In genomic region chr11:76769645-76770586, GRCh38 we compare ENCODE assay signal across 9 cellular contexts. TPM values are rescaled to one million over a fixed set of nuclear protein-coding genes. Genes with fewer than 3 reads are reported as not detected.
DNase-seq lines count a peak whose midpoint lies in the region; ATAC-seq, FAIRE-seq and TF ChIP-seq lines count a peak whose summit lies in the region.
"Had no signal": no experiment of that assay in that cellular context is flagged by ENCODE, and none has a peak within 500 bp of the region (broad histone marks: within the 10 kb centered on the region; RNA-seq: fewer than 3 reads in every experiment).

No MANE protein-coding gene starts in this region.

- no peaks in the 10 kb centered on the region for H3K79me1 ChIP-seq in H1 (ENCODE audit: low read depth, low read length)

- TF ChIP-seq CTCF in H1 (IDR thresholded peaks at IDR 0.05; ENCODE audit: control extremely low read depth in 1 of 3, insufficient read depth in 1 of 3, low read depth in 1 of 3, low read length in 3 of 3) (no peak), osteoblast (IDR thresholded peaks at IDR 0.05; ENCODE audit: extremely low read depth, low read depth, low read length) (no peak)

- 0 out of 2 replicates have a peak overlapping the region, but pooled peaks have one; percentile 11 for H2AK5ac ChIP-seq in H1 (ENCODE audit: low read depth, low read length)

- peaks cover 63% of the 10 kb centered on the region for H3K4me1 ChIP-seq in BLaER1
- H3K4me1 ChIP-seq in H1 (replicated peaks in 1 of 4; ENCODE audit: control insufficient read depth in 3 of 4, insufficient read depth in 4 of 4, low read length in 3 of 4) = peaks cover 6 to 28% (median 19%) of the 10 kb centered on the region in 4 experiments
- peaks cover 46% of the 10 kb centered on the region for H3K4me1 ChIP-seq in osteoblast (ENCODE audit: insufficient read depth, low read length)

- peak overlapping the region; percentile 92; the same call in 1 of the 2 replicates for H3K4me2 ChIP-seq in BLaER1
- H3K4me2 ChIP-seq in H1 (ENCODE audit: insufficient read depth in 1 of 2, low read depth in 2 of 2, low read length in 2 of 2) = no peak overlapping the region; a peak in 1 of 4 replicates
- peak overlapping the region; percentile 59 for H3K4me2 ChIP-seq in osteoblast (ENCODE audit: insufficient read depth, low read length)

- DNase-seq in NCI-H226 (peak; percentile 77), H1 (ENCODE audit: low read depth in 1 of 2, low spot score in 2 of 2) (no peak), osteoblast (ENCODE audit: insufficient read length, low spot score, missing footprints) (no peak), NCI-H1417 (lab: John Stamatoyannopoulos, UW) (no peak)
- DNase-seq in activated T-cell treated with anti-CD3 and anti-CD28 coated beads, Interleukin-2, amount 50 U/mL, for 4 hours = no peak
- DNase-seq: NCI-H1436 treated with DMSO at 0.1 percent for 48 hours had no signal

- TF ChIP-seq POLR2A in H1 (IDR thresholded peaks at IDR 0.05; ENCODE audit: control extremely low read depth in 1 of 2, low read depth in 2 of 2, low read length in 2 of 2) = no peak

- H3K18ac ChIP-seq in H1 (ENCODE audit: extremely low read depth, low read length) = 0 out of 2 replicates have a peak overlapping the region, but pooled peaks have one; percentile 35

- 0 out of 2 replicates have a peak overlapping the region, but pooled peaks have one; percentile 89 for H2BK15ac ChIP-seq in H1 (ENCODE audit: low read length)

- H3K23me2 ChIP-seq in H1 (ENCODE audit: low read depth, low read length) = no peaks in the 10 kb centered on the region

- H2BK20ac ChIP-seq in H1 (ENCODE audit: low read length) = peak overlapping the region; percentile 63

- H3K4me3 ChIP-seq in BLaER1 = no peak overlapping the region
- H3K4me3 ChIP-seq in H1 (ENCODE audit: extremely low read depth in 1 of 4, insufficient read depth in 2 of 4, low read depth in 3 of 4, low read length in 4 of 4) = no peak overlapping the region
- no peak overlapping the region for H3K4me3 ChIP-seq in osteoblast (ENCODE audit: insufficient read depth, low read length)

- H2BK5ac ChIP-seq in H1 (ENCODE audit: low read depth, low read length) = 0 out of 2 replicates have a peak overlapping the region, but pooled peaks have one; percentile 47

- TF ChIP-seq RAD21 in H1 (IDR thresholded peaks at IDR 0.05 in 1 of 2, conservative IDR thresholded peaks at IDR 0.05 in 1 of 2; ENCODE audit: low read depth in 2 of 2, low read length in 2 of 2) = no peak

- H3K4me1 Mint-ChIP-seq in activated T-cell treated with anti-CD3 and anti-CD28 coated beads, Interleukin-2, amount 50 U/mL, for 4 hours (ENCODE audit: low read depth) = peaks cover 29% of the 10 kb centered on the region

- H3K4me3 Mint-ChIP-seq in activated T-cell treated with anti-CD3 and anti-CD28 coated beads, Interleukin-2, amount 50 U/mL, for 4 hours = no peak overlapping the region

- peak overlapping the region; percentile 45 for H4K91ac ChIP-seq in H1 (replicated peaks; ENCODE audit: insufficient read length, low read length)

- H3K36me3 ChIP-seq in BLaER1 (no peaks in the 10 kb centered on the region), H1 (ENCODE audit: control insufficient read depth in 2 of 4, insufficient read depth in 4 of 4, low read length in 3 of 4) (no peaks in the 10 kb centered on the region), osteoblast (ENCODE audit: insufficient read depth, low read length) (no peaks in the 10 kb centered on the region)

- no peak overlapping the region for H2AFZ ChIP-seq in H1 (ENCODE audit: low read length)
- no peak overlapping the region for H2AFZ ChIP-seq in osteoblast (ENCODE audit: low read length)

- H4K5ac ChIP-seq in H1 (ENCODE audit: insufficient read length, low read depth, low read length) = no peak overlapping the region

- H3K27me3 ChIP-seq in BLaER1 (no peaks in the 10 kb centered on the region), H1 (replicated peaks in 1 of 4; ENCODE audit: control insufficient read depth in 3 of 4, extremely low read depth in 1 of 4, insufficient read depth in 3 of 4, low read length in 3 of 4) (no peaks in the 10 kb centered on the region), osteoblast (ENCODE audit: insufficient read depth, low read length) (no peaks in the 10 kb centered on the region)

- H4K20me1 ChIP-seq in BLaER1 = no peaks in the 10 kb centered on the region
- H4K20me1 ChIP-seq in H1 (replicated peaks in 1 of 2; ENCODE audit: control insufficient read depth in 1 of 2, insufficient read depth in 2 of 2, low read length in 2 of 2) = no peaks in the 10 kb centered on the region
- H4K20me1 ChIP-seq in osteoblast (ENCODE audit: insufficient read depth, low read length) = no peaks in the 10 kb centered on the region

- H3K27ac ChIP-seq in BLaER1 (peak overlapping the region; percentile 64; the same call in 1 of the 2 replicates), H1 (ENCODE audit: low read depth, low read length) (no peak overlapping the region), osteoblast (ENCODE audit: low read depth, low read length) (peak overlapping the region; percentile 94)

- H3K36me3 Mint-ChIP-seq in activated T-cell treated with anti-CD3 and anti-CD28 coated beads, Interleukin-2, amount 50 U/mL, for 4 hours (ENCODE audit: insufficient read depth) = no peaks in the 10 kb centered on the region

- H3K14ac ChIP-seq in H1 (ENCODE audit: insufficient read length) = no peak overlapping the region

- POLR2A ChIA-PET in H1 (lab: Charles Lee; ENCODE audit: partially characterized antibody) = interaction anchor here (1.0 to 2.6 kb wide), 5 partner anchors 9 to 16 kb away, joined by 3 to 23 read pairs (median 4); partner anchors contain the start of gene TSKU

- peak overlapping the region; percentile 19 for H3K4ac ChIP-seq in H1 (replicated peaks; ENCODE audit: insufficient read length, low read depth, low read length)

- no peak overlapping the region for H3K56ac ChIP-seq in H1 (replicated peaks; ENCODE audit: insufficient read length, low read depth, low read length)

- no peak overlapping the region for H2BK120ac ChIP-seq in H1 (replicated peaks; ENCODE audit: low read depth, low read length)

- no peak for TF ChIP-seq EP300 in H1 (IDR thresholded peaks at IDR 0.05; ENCODE audit: borderline replicate concordance in 1 of 2, low read depth in 2 of 2, low read length in 2 of 2)

- no peak overlapping the region for H4K8ac ChIP-seq in H1 (ENCODE audit: extremely low read depth, insufficient read depth, low read length)

- no peak for FAIRE-seq in H1 (lab: Jason Lieb, UNC)

- no peaks in the 10 kb centered on the region for H3K79me2 ChIP-seq in H1 (ENCODE audit: control insufficient read depth in 1 of 2, insufficient read depth in 2 of 2, low read length in 2 of 2)
- no peaks in the 10 kb centered on the region for H3K79me2 ChIP-seq in osteoblast (ENCODE audit: insufficient read depth, low read length)

- 83% methylated on average over 12 of the region's 13 CpGs; no CpG with 5 or more reads in 1 of the 2 experiments for WGBS in H1 (ENCODE audit: extremely low coverage in 1 of 2, insufficient coverage in 1 of 2, insufficient read length in 1 of 2, insufficient replicate concordance in 2 of 2, low coverage in 1 of 2, low lambda C conversion rate in 2 of 2, missing lambda C conversion rate in 1 of 2), 2 experiments

- CTCF ChIA-PET in H1 (lab: Charles Lee; ENCODE audit: partially characterized antibody) = interaction anchor here (0.5 to 2.4 kb wide), 9 partner anchors 11 to 198 kb away, joined by 3 to 7 read pairs (median 4); no protein-coding TSS in a partner anchor

- H3K9ac ChIP-seq in BLaER1 = no peak overlapping the region
- H3K9ac ChIP-seq in H1 (replicated peaks in 1 of 4; ENCODE audit: extremely low read depth in 1 of 4, low read depth in 3 of 4, low read length in 3 of 4) = peak overlapping the region in 1 of 4 experiments; percentile 11; a peak in 1 of 7 replicates

- ATAC-seq in activated T-cell treated with anti-CD3 and anti-CD28 coated beads, Interleukin-2, amount 50 U/mL, for 4 hours = no peak
- ATAC-seq in HG02870 (IDR thresholded peaks at IDR 0.05; ENCODE audit: unreplicated experiment) (no peak), GM21825 (IDR thresholded peaks at IDR 0.05; ENCODE audit: unreplicated experiment) (no peak)

- H3K9me3 ChIP-seq in BLaER1 (no peaks in the 10 kb centered on the region), H1 (ENCODE audit: insufficient read depth in 2 of 2, low read depth in 1 of 2, low read length in 1 of 2) (no peaks in the 10 kb centered on the region; a peak in 1 of 4 replicates), osteoblast (ENCODE audit: low read depth, low read length) (no peaks in the 10 kb centered on the region)

- H3K27me3 Mint-ChIP-seq in activated T-cell treated with anti-CD3 and anti-CD28 coated beads, Interleukin-2, amount 50 U/mL, for 4 hours (ENCODE audit: low read depth) = no peaks in the 10 kb centered on the region

- no peaks in the 10 kb centered on the region for H3K9me3 Mint-ChIP-seq in activated T-cell treated with anti-CD3 and anti-CD28 coated beads, Interleukin-2, amount 50 U/mL, for 4 hours

- H2BK12ac ChIP-seq in H1 (ENCODE audit: low read depth, low read length) = peak overlapping the region; percentile 18; the same call in 1 of the 2 replicates

- H3K23ac ChIP-seq in H1 (ENCODE audit: insufficient read length) = no peak overlapping the region

TF ChIP-seq in H1, 55 proteins besides CTCF, POLR2A, EP300 and RAD21:
- TF ChIP-seq ATF3 (IDR thresholded peaks at IDR 0.05; ENCODE audit: insufficient read depth, low read depth, low read length) (no peak), SP4 (IDR thresholded peaks at IDR 0.05; ENCODE audit: low read length) (no peak), SRF (IDR thresholded peaks at IDR 0.05; ENCODE audit: low read depth, low read length) (no peak), SIN3A (conservative IDR thresholded peaks at IDR 0.05 in 1 of 2, IDR thresholded peaks at IDR 0.05 in 1 of 2; ENCODE audit: low read depth in 1 of 2, low read length in 2 of 2) (no peak), CEBPB (IDR thresholded peaks at IDR 0.05; ENCODE audit: low read depth, low read length) (no peak), MAFK (IDR thresholded peaks at IDR 0.05; ENCODE audit: low read depth, low read length) (peak; percentile 49; the same call in 1 of the 2 replicates)
TF ChIP-seq in H1: peak in this region for 1.

RNA-seq across cellular contexts. Expression of gene TSKU, which starts 13.2 kb away (rescaled TPM):
- total RNA-seq in H1 (2021; fragmentation: NEBNext Ultra II Directional; extraction: Animal tissue kit (Norgen Biotek cat#: 25700)) = 22.8 TPM in 2 replicates
- polyA plus RNA-seq in H1 (2011; rRNA removed) = 28.4 and 40.7 TPM in 2 replicates
- polyA plus RNA-seq in H1 (2011; cell fraction: cytosol; rRNA removed) = 18.1 TPM
- polyA plus RNA-seq in H1 (2011; cell fraction: nucleus; rRNA removed) = 34.2 TPM
- 15.8 to 27.1 TPM (median 20.7 TPM) in 4 replicates for polyA plus RNA-seq in H1 (2012, experiment 1 of 2)
- polyA plus RNA-seq in H1 (2012, experiment 2 of 2) = 22.0 TPM
- 21.4 TPM for polyA plus RNA-seq in H1 (2013, experiment 1 of 2)
- polyA plus RNA-seq in H1 (2013, experiment 2 of 2) = 23.8 TPM
- polyA minus RNA-seq in H1 (2011; rRNA and poly(A)+ RNA removed) = 21.7 and 33.3 TPM in 2 replicates
- 17.2 TPM for polyA minus RNA-seq in H1 (2011; cell fraction: cytosol; rRNA and poly(A)+ RNA removed)
- polyA minus RNA-seq in H1 (2011; cell fraction: nucleus; rRNA and poly(A)+ RNA removed) = 27.5 TPM
- total RNA-seq in osteoblast = 23.5 and 24.2 TPM in 2 replicates
- total RNA-seq in activated T-cell treated with anti-CD3 and anti-CD28 coated beads, Interleukin-2, amount 50 U/mL, for 4 hours = under 1 TPM; 0.16 to 0.38 (median 0.30) TPM

Comparison
In these comparisons a context has a peak if more than half of its experiments do, and no peak if none do; other contexts are left out.
1. H3K4me2 ChIP-seq: peak in BLaER1 (single experiment) and osteoblast (single experiment); none in H1 (0 of 2).
2. RNA of gene TSKU, which starts 13.2 kb away (total RNA-seq): 23.5 to 24.2 TPM in osteoblast and 22.8 TPM in H1; 0.16 to 0.38 TPM in activated T-cell treated with anti-CD3 and anti-CD28 coated beads, Interleukin-2, amount 50 U/mL, for 4 hours; every median in the first group is over 10 times any median in the second.